35 cellular contexts compared by ENCODE assay signal in the genomic region with DNA sequence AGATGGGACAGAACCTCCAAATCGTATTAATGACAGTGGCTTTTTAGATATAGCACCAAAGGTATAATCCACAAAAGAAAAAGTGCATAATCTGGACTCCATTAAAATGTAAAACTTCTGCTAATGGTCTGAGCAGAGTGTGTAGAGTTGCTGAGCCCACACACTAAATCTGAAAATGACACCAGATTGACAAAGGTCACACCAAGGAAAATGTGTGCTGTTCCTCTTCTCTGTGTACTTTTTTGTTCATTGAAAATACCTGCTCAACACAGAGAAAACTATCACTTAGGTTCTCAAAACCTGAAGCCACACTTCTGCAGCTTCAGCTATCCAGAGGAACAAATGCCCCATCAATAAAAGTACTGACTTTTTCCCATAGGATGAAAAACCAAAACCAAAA.
"Had no signal": no experiment of that assay in that cellular context is flagged by ENCODE, and none has a peak within 500 bp of the region (broad histone marks: within the 10 kb centered on the region; RNA-seq: fewer than 3 reads in every experiment).

No MANE protein-coding gene starts in this region.

- H3K27ac ChIP-seq: ascending aorta, cardiac muscle cell, WERI-Rb-1 had no signal

- H3K27me3 Mint-ChIP-seq: activated CD4-positive, alpha-beta memory T cell treated with anti-CD3 and anti-CD28 coated beads, Interleukin-2, amount 10 ng/mL, durations not matched to agents 7 days and 5 days; activated CD4-positive, alpha-beta T cell treated with anti-CD3 and anti-CD28 coated beads for 36 hours; activated CD4-positive, alpha-beta T cell treated with anti-CD3 and anti-CD28 coated beads, Interleukin-2, amount 10 ng/mL, durations not matched to agents 7 days and 5 days; activated CD8-positive, alpha-beta memory T cell treated with anti-CD3 and anti-CD28 coated beads, Interleukin-2, amount 10 ng/mL, durations not matched to agents 7 days and 5 days; activated naive CD4-positive, alpha-beta T cell treated with anti-CD3 and anti-CD28 coated beads, Interleukin-2, amount 10 ng/mL, durations not matched to agents 7 days and 5 days; activated naive CD4-positive, alpha-beta T cell treated with anti-CD3 and anti-CD28 coated beads, Interleukin-2, amount 50 U/mL, for 24 hours; activated naive CD8-positive, alpha-beta T cell; activated T-cell treated with anti-CD3 and anti-CD28 coated beads, Interleukin-2, amount 50 U/mL, for 24 hours; brain; central memory CD8-positive, alpha-beta T cell had no signal

- H3K36me3 ChIP-seq: ascending aorta, cardiac muscle cell, WERI-Rb-1 had no signal

- H3K36me3 Mint-ChIP-seq: activated CD8-positive, alpha-beta memory T cell treated with anti-CD3 and anti-CD28 coated beads, Interleukin-2, amount 10 ng/mL, durations not matched to agents 7 days and 5 days; WTC11 had no signal

- DNase-seq: activated CD4-positive, alpha-beta memory T cell treated with anti-CD3 and anti-CD28 coated beads, Interleukin-2, amount 10 ng/mL, durations not matched to agents 7 days and 5 days; activated CD4-positive, alpha-beta T cell treated with anti-CD3 and anti-CD28 coated beads for 1 hour; activated CD4-positive, alpha-beta T cell treated with anti-CD3 and anti-CD28 coated beads for 36 hours; activated CD4-positive, alpha-beta T cell treated with anti-CD3 and anti-CD28 coated beads for 48 hours; activated CD4-positive, alpha-beta T cell treated with anti-CD3 and anti-CD28 coated beads, Interleukin-2, amount 10 ng/mL, durations not matched to agents 7 days and 5 days; activated CD4-positive, alpha-beta T cell treated with anti-CD3 and anti-CD28 coated beads, Interleukin-2, amount 50 U/mL, for 48 hours; activated CD4-positive, CD25-positive, alpha-beta regulatory T cell; activated CD8-positive, alpha-beta memory T cell treated with anti-CD3 and anti-CD28 coated beads for 24 hours; activated CD8-positive, alpha-beta memory T cell treated with anti-CD3 and anti-CD28 coated beads, Interleukin-2, amount 10 ng/mL, durations not matched to agents 7 days and 5 days; activated CD8-positive, alpha-beta memory T cell treated with anti-CD3 and anti-CD28 coated beads, Interleukin-2, amount 50 U/mL, for 48 hours; activated effector memory CD4-positive, alpha-beta T cell treated with Interleukin-2 at 50 U/mL for 16 hours; activated gamma-delta T cell; activated naive CD4-positive, alpha-beta T cell treated with anti-CD3 and anti-CD28 coated beads, Interleukin-2, amount 10 ng/mL, durations not matched to agents 7 days and 5 days; activated naive CD4-positive, alpha-beta T cell treated with Interleukin-2 at 50 U/mL for 16 hours; activated T-cell treated with anti-CD3 and anti-CD28 coated beads, Interleukin-2, amount 50 U/mL, for 24 hours; activated T-cell treated with anti-CD3 and anti-CD28 coated beads, Interleukin-2, amount 50 U/mL, for 48 hours; amygdala; anterior cingulate cortex; caudate nucleus; cerebellar nuclear complex; T-helper 1 cell; T-helper 2 cell; T-helper 9 cell; WERI-Rb-1 had no signal

- H3K4me1 ChIP-seq: ascending aorta had no signal

- H3K27me3 ChIP-seq: ascending aorta, cardiac muscle cell had no signal

- H3K27ac Mint-ChIP-seq: activated CD4-positive, alpha-beta memory T cell treated with anti-CD3 and anti-CD28 coated beads, Interleukin-2, amount 10 ng/mL, durations not matched to agents 7 days and 5 days; activated CD4-positive, alpha-beta T cell treated with anti-CD3 and anti-CD28 coated beads for 36 hours; activated CD4-positive, alpha-beta T cell treated with anti-CD3 and anti-CD28 coated beads, Interleukin-2, amount 10 ng/mL, durations not matched to agents 7 days and 5 days; activated CD8-positive, alpha-beta memory T cell treated with anti-CD3 and anti-CD28 coated beads, Interleukin-2, amount 10 ng/mL, durations not matched to agents 7 days and 5 days; activated naive CD4-positive, alpha-beta T cell treated with anti-CD3 and anti-CD28 coated beads, Interleukin-2, amount 10 ng/mL, durations not matched to agents 7 days and 5 days; activated naive CD4-positive, alpha-beta T cell treated with anti-CD3 and anti-CD28 coated beads, Interleukin-2, amount 50 U/mL, for 24 hours; activated naive CD8-positive, alpha-beta T cell; activated T-cell treated with anti-CD3 and anti-CD28 coated beads, Interleukin-2, amount 50 U/mL, for 24 hours; activated T-helper 2 cell treated with anti-CD3 and anti-CD28 coated beads, Interferon-gamma antibody, Interleukin-2, Interleukin-4, amounts not matched to agents 10 μg/mL and 5 μg/mL and 100 μg/mL, durations not matched to agents 14 hours and 24 hours and 36 hours; brain; T-helper 1 cell treated with Interleukin-12 subunit alpha and Interleukin-12 subunit beta and Interleukin-4 antibody, amounts not matched to agents 30 μg/mL and 1 μg/mL, for 36 hours; T-helper 2 cell treated with Interferon-gamma antibody and Interleukin-4, amounts not matched to agents 5 μg/mL and 100 μg/mL, for 36 hours; WTC11 had no signal

- H3K4me1 Mint-ChIP-seq: activated CD8-positive, alpha-beta memory T cell treated with anti-CD3 and anti-CD28 coated beads, Interleukin-2, amount 10 ng/mL, durations not matched to agents 7 days and 5 days; brain; central memory CD8-positive, alpha-beta T cell; WTC11 had no signal

- H3K4me3 Mint-ChIP-seq: activated CD4-positive, alpha-beta memory T cell treated with anti-CD3 and anti-CD28 coated beads, Interleukin-2, amount 10 ng/mL, durations not matched to agents 7 days and 5 days; activated CD4-positive, alpha-beta T cell treated with anti-CD3 and anti-CD28 coated beads for 36 hours; activated CD4-positive, alpha-beta T cell treated with anti-CD3 and anti-CD28 coated beads, Interleukin-2, amount 10 ng/mL, durations not matched to agents 7 days and 5 days; activated CD8-positive, alpha-beta memory T cell treated with anti-CD3 and anti-CD28 coated beads, Interleukin-2, amount 10 ng/mL, durations not matched to agents 7 days and 5 days; activated naive CD4-positive, alpha-beta T cell treated with anti-CD3 and anti-CD28 coated beads, Interleukin-2, amount 10 ng/mL, durations not matched to agents 7 days and 5 days; activated naive CD4-positive, alpha-beta T cell treated with anti-CD3 and anti-CD28 coated beads, Interleukin-2, amount 50 U/mL, for 24 hours; activated naive CD8-positive, alpha-beta T cell; activated T-cell treated with anti-CD3 and anti-CD28 coated beads, Interleukin-2, amount 50 U/mL, for 24 hours; brain; central memory CD8-positive, alpha-beta T cell; T-helper 1 cell treated with Interleukin-12 subunit alpha and Interleukin-12 subunit beta and Interleukin-4 antibody, amounts not matched to agents 30 μg/mL and 1 μg/mL, for 36 hours; T-helper 2 cell treated with Interferon-gamma antibody and Interleukin-4, amounts not matched to agents 5 μg/mL and 100 μg/mL, for 36 hours; WTC11 had no signal

- ATAC-seq: activated CD4-positive, alpha-beta T cell treated with anti-CD3 and anti-CD28 coated beads for 36 hours; activated CD4-positive, CD25-positive, alpha-beta regulatory T cell treated with anti-CD3 and anti-CD28 coated beads, Interleukin-2, amount 50 U/mL, for 24 hours; activated CD8-positive, alpha-beta memory T cell treated with anti-CD3 and anti-CD28 coated beads, Interleukin-2, amount 10 ng/mL, durations not matched to agents 7 days and 5 days; WTC11 had no signal

- H3K4me3 ChIP-seq: ascending aorta, cardiac muscle cell had no signal
